Comparison of ENCODE assay signal across 27 cellular contexts in the genomic region with DNA sequence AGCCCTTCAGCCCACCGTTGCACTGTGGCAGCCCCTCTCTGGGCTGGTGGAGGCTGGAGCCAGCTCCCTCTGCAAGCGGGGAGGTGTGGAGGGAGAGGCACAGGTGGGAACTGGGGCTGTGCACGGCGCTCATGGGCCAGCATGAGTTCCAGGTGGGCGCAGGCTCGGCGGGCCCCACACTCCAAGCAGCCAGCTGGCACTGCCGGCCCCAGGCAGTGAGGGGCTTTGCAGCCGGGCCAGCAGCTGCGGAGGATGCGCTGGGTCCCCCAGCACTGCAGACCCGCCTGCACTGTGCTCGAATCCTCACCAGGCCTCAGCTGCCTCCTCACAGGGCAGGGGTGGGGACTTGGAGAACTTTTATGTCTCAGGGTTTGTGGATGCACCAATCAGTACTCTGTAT.
A peak's percentile ranks its signal among the peaks of the same experiment; 100 is the strongest.
DNase-seq lines count a peak whose midpoint lies in the region.
"Had no signal": no experiment of that assay in that cellular context is flagged by ENCODE, and none has a peak within 500 bp of the region (broad histone marks: within the 10 kb centered on the region; RNA-seq: fewer than 3 reads in every experiment).

No MANE protein-coding gene starts in this region.

- no peak overlapping the region for H3K4ac ChIP-seq in neuronal stem cell (ENCODE audit: low read length)

- H3K4me3 ChIP-seq in neuronal stem cell (ENCODE audit: low read length in 2 of 2) = no peak overlapping the region
- H3K4me3 ChIP-seq: A549; BLaER1; BLaER1 treated with 17β-estradiol and CSF1 and Interleukin-3, amounts not matched to agents 10 nM and 100 nM had no signal

- no peak overlapping the region for H3K9ac ChIP-seq in neuronal stem cell (ENCODE audit: low read depth, low read length, poor library complexity)
- H3K9ac ChIP-seq: BLaER1; BLaER1 treated with 17β-estradiol and CSF1 and Interleukin-3, amounts not matched to agents 10 nM and 100 nM had no signal

- no peaks in the 10 kb centered on the region for H3K4me1 ChIP-seq in neuronal stem cell (ENCODE audit: control insufficient read depth in 2 of 2, insufficient read depth in 1 of 2, low read depth in 1 of 2, low read length in 2 of 2)
- H3K4me1 ChIP-seq: A549, BE2C, BLaER1, Caco-2 had no signal

- no peaks in the 10 kb centered on the region for H3K36me3 ChIP-seq in neuronal stem cell (replicated peaks in 1 of 2; ENCODE audit: control insufficient read depth in 2 of 2, insufficient read depth in 2 of 2, low read length in 2 of 2)
- H3K36me3 ChIP-seq: BE2C; BLaER1; BLaER1 treated with 17β-estradiol and CSF1 and Interleukin-3, amounts not matched to agents 10 nM and 100 nM had no signal

- no peak overlapping the region for H3K23ac ChIP-seq in neuronal stem cell (ENCODE audit: low read depth, low read length, poor library complexity)

- H2BK15ac ChIP-seq in neuronal stem cell (ENCODE audit: low read length) = no peak overlapping the region

- H2AK5ac ChIP-seq in neuronal stem cell (ENCODE audit: low read depth, low read length) = no peak overlapping the region

- no peak overlapping the region for H3K18ac ChIP-seq in neuronal stem cell (ENCODE audit: low read length)

- H2AFZ ChIP-seq in neuronal stem cell (ENCODE audit: low read length) = no peak overlapping the region

- no CpG with 5 or more reads among the region's 13 CpGs for WGBS in neuronal stem cell (ENCODE audit: extremely low coverage in 2 of 2, insufficient read length in 2 of 2, insufficient replicate concordance in 1 of 2), 2 donors

- H2BK5ac ChIP-seq in neuronal stem cell (ENCODE audit: low read length) = no peak overlapping the region

- no peaks in the 10 kb centered on the region for H3K27me3 ChIP-seq in neuronal stem cell (ENCODE audit: control insufficient read depth in 3 of 3, insufficient read depth in 3 of 3, low read depth in 1 of 3, low read length in 3 of 3)
- H3K27me3 ChIP-seq: BE2C; BLaER1; BLaER1 treated with 17β-estradiol and CSF1 and Interleukin-3, amounts not matched to agents 10 nM and 100 nM had no signal

- DNase-seq in neuronal stem cell (ENCODE audit: low spot score) = no peak
- DNase-seq in stimulated activated CD4-positive, alpha-beta T cell treated with anti-CD3 and anti-CD28 coated beads, Interleukin-15, amount 100 ng/mL, for 24 hours = no peak
- DNase-seq: 8988T; ACHN; AML-193; BE2C; C1 segment of cervical spinal cord; Caco-2; Calu3; CD4-positive, alpha-beta memory T cell; CD4-positive, alpha-beta T cell; CD4-positive, CD25-positive, alpha-beta regulatory T cell; CD8-positive, alpha-beta memory T cell; CD8-positive, alpha-beta T cell; COR-L47; DMS 273 treated with DMSO at 0.1 percent for 48 hours; DMS153; DMS53; DMS79; DMS79 treated with DMSO at 0.1 percent for 48 hours; DND-41; EL had no signal

- no peaks in the 10 kb centered on the region for H3K9me3 ChIP-seq in neuronal stem cell (replicated peaks in 1 of 2; ENCODE audit: control insufficient read depth in 2 of 2, insufficient read depth in 1 of 2, low read depth in 1 of 2, low read length in 2 of 2)
- H3K9me3 ChIP-seq: A549, BE2C, Caco-2 had no signal

- H2BK120ac ChIP-seq in neuronal stem cell (ENCODE audit: low read depth, low read length) = no peak overlapping the region

- H3K79me1 ChIP-seq in neuronal stem cell (ENCODE audit: low read depth, low read length) = peaks cover 3% of the 10 kb centered on the region

- no peak overlapping the region for H4K8ac ChIP-seq in neuronal stem cell (ENCODE audit: low read depth, low read length)

- no peak overlapping the region for H4K91ac ChIP-seq in neuronal stem cell (ENCODE audit: low read depth, low read length, poor library complexity)

- H2BK12ac ChIP-seq in neuronal stem cell (ENCODE audit: low read length) = peak overlapping the region; percentile 58

- H3K27ac ChIP-seq in neuronal stem cell (replicated peaks; ENCODE audit: low read length) = no peak overlapping the region
- H3K27ac ChIP-seq: 22Rv1; A549; BLaER1; BLaER1 treated with 17β-estradiol and CSF1 and Interleukin-3, amounts not matched to agents 10 nM and 100 nM; C4-2B had no signal

- no peak overlapping the region for H3K4me2 ChIP-seq in neuronal stem cell (ENCODE audit: insufficient read depth, low read length, poor library complexity, severe bottlenecking)
- H3K4me2 ChIP-seq: A549; BLaER1; BLaER1 treated with 17β-estradiol and CSF1 and Interleukin-3, amounts not matched to agents 10 nM and 100 nM had no signal

- H3K14ac ChIP-seq in neuronal stem cell (ENCODE audit: low read length) = no peak overlapping the region
